Comparison of ENCODE assay signal across 19 cellular contexts in the genomic region with DNA sequence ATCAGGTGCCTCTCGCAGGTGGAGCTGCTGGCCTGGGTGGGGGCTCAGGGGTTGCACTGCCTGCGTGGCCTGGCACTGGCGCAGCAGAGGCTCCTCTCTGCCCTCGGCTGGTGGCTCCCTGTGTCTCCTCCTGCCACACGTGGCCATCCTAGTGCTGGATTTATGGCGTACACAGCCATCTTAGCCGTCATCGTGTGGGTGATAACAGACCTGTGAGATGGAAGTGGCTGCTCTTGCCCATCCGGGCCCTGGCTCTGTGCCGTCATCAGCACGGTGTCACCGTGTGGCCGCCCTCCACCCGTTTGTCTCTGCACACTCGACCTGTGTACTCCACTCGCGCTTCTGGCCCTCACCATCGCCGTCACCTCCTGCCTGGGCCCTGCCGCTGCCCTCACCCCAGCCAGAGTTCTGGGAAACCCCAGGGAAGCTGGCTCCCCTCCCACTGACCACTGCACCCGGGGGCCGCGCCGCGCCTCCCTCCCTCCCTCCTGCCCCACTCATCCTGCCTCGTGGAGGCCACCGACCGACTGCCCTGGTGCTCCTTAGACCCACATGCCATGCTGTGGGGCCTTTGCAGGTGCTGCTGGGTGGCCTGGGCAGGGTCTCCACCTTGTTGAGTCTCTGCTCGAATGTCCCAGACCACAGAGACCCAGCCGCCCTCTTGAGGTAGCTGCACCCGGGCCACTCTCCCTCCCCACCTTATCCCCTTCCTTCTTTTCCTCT. TPM values are rescaled to one million over a fixed set of nuclear protein-coding genes. Genes with fewer than 3 reads are reported as not detected.
DNase-seq lines count a peak whose midpoint lies in the region; ATAC-seq and TF ChIP-seq lines count a peak whose summit lies in the region.
"Had no signal": no experiment of that assay in that cellular context is flagged by ENCODE, and none has a peak within 500 bp of the region (broad histone marks: within the 10 kb centered on the region; RNA-seq: fewer than 3 reads in every experiment).

No MANE protein-coding gene starts in this region.

- H3K4me2 ChIP-seq in osteoblast (ENCODE audit: insufficient read depth, low read length) = no peak overlapping the region
- H3K4me2 ChIP-seq: KMS-11 had no signal

- H3K4me1 Mint-ChIP-seq in stimulated activated naive CD8-positive, alpha-beta T cell treated with anti-CD3 and anti-CD28 coated beads, Interleukin-15, amount 100 ng/mL, for 72 hours = peaks cover 7% of the 10 kb centered on the region
- H3K4me1 Mint-ChIP-seq in endothelial cell (ENCODE audit: unreplicated experiment) = peaks cover 7% of the 10 kb centered on the region
- H3K4me1 Mint-ChIP-seq: CD4-positive, CD25-positive, alpha-beta regulatory T cell had no signal

- H3K27ac Mint-ChIP-seq in stimulated activated naive CD8-positive, alpha-beta T cell treated with anti-CD3 and anti-CD28 coated beads, Interleukin-15, amount 100 ng/mL, for 72 hours = no peak overlapping the region
- H3K27ac Mint-ChIP-seq in endothelial cell (ENCODE audit: unreplicated experiment) = peak overlapping the region; percentile 61
- H3K27ac Mint-ChIP-seq: CD4-positive, CD25-positive, alpha-beta regulatory T cell had no signal

- peaks cover 11% of the 10 kb centered on the region for H3K27me3 ChIP-seq in osteoblast (ENCODE audit: insufficient read depth, low read length)
- H3K27me3 ChIP-seq: Peyer's patch had no signal

- peaks cover 29% of the 10 kb centered on the region for H3K4me1 ChIP-seq in osteoblast (ENCODE audit: insufficient read depth, low read length)
- H3K4me1 ChIP-seq: Peyer's patch had no signal

- H4K20me1 ChIP-seq in osteoblast (ENCODE audit: insufficient read depth, low read length) = no peaks in the 10 kb centered on the region

- DNase-seq in stimulated activated naive CD8-positive, alpha-beta T cell treated with anti-CD3 and anti-CD28 coated beads, Interleukin-15, amount 100 ng/mL, for 72 hours = no peak
- no peak for DNase-seq in stimulated activated naive CD8-positive, alpha-beta T cell treated with anti-CD3 and anti-CD28 coated beads, Interleukin-15, Interleukin-2, amounts not matched to agents 100 U/mL and 50 U/mL, for 24 hours
- no peak for DNase-seq in endothelial cell (ENCODE audit: low spot score)
- DNase-seq in osteoblast (ENCODE audit: insufficient read length, low spot score, missing footprints) = peak; percentile 73
- no peak for DNase-seq in LoVo (ENCODE audit: low spot score)
- DNase-seq: CD4-positive, CD25-positive, alpha-beta regulatory T cell; DMS79; GM23248; MV-4-11; NCI-H1105 treated with DMSO at 0.1 percent for 48 hours; NCI-H2029 treated with DMSO at 0.1 percent for 48 hours; NCI-H226; NCI-H524; NCI-H82 had no signal

- H3K36me3 ChIP-seq in osteoblast (ENCODE audit: insufficient read depth, low read length) = no peaks in the 10 kb centered on the region
- H3K36me3 ChIP-seq: Peyer's patch had no signal

- peaks cover 56% of the 10 kb centered on the region for H3K36me3 Mint-ChIP-seq in endothelial cell (ENCODE audit: low read depth, unreplicated experiment)
- H3K36me3 Mint-ChIP-seq: CD4-positive, CD25-positive, alpha-beta regulatory T cell had no signal

- TF ChIP-seq CTCF in endothelial cell (IDR thresholded peaks at IDR 0.05; ENCODE audit: unreplicated experiment) (no peak), osteoblast (IDR thresholded peaks at IDR 0.05; ENCODE audit: extremely low read depth, low read depth, low read length) (no peak)

- no peak overlapping the region for H3K27ac ChIP-seq in osteoblast (ENCODE audit: low read depth, low read length)
- H3K27ac ChIP-seq: GM23248, KMS-11, Peyer's patch had no signal

- H3K4me3 ChIP-seq in osteoblast (ENCODE audit: insufficient read depth, low read length) = no peak overlapping the region
- H3K4me3 ChIP-seq: GM23248, Peyer's patch had no signal

- no peaks in the 10 kb centered on the region for H3K9me3 Mint-ChIP-seq in stimulated activated naive CD8-positive, alpha-beta T cell treated with anti-CD3 and anti-CD28 coated beads, Interleukin-15, amount 100 ng/mL, for 72 hours
- H3K9me3 Mint-ChIP-seq in endothelial cell (ENCODE audit: unreplicated experiment) = no peaks in the 10 kb centered on the region

- no peaks in the 10 kb centered on the region for H3K79me2 ChIP-seq in osteoblast (ENCODE audit: insufficient read depth, low read length)

- H3K9me3 ChIP-seq in osteoblast (ENCODE audit: low read depth, low read length) = no peaks in the 10 kb centered on the region
- H3K9me3 ChIP-seq: Peyer's patch had no signal

- ATAC-seq in stimulated activated naive CD8-positive, alpha-beta T cell treated with anti-CD3 and anti-CD28 coated beads, Interleukin-15, amount 100 ng/mL, for 72 hours = peak; percentile 27
- no peak for ATAC-seq in stimulated activated naive CD8-positive, alpha-beta T cell treated with anti-CD3 and anti-CD28 coated beads, Interleukin-15, Interleukin-2, amounts not matched to agents 100 U/mL and 50 U/mL, for 24 hours
- no peak for ATAC-seq in GM21515 (IDR thresholded peaks at IDR 0.05; ENCODE audit: unreplicated experiment)
- ATAC-seq in GM21390 (IDR thresholded peaks at IDR 0.05; ENCODE audit: unreplicated experiment) = no peak
- ATAC-seq: HCT116 had no signal

- no peak overlapping the region for H2AFZ ChIP-seq in osteoblast (ENCODE audit: low read length)
- H2AFZ ChIP-seq: GM23248 had no signal

- H3K27me3 Mint-ChIP-seq in stimulated activated naive CD8-positive, alpha-beta T cell treated with anti-CD3 and anti-CD28 coated beads, Interleukin-15, amount 100 ng/mL, for 72 hours = peaks cover 17% of the 10 kb centered on the region
- peaks cover 13% of the 10 kb centered on the region for H3K27me3 Mint-ChIP-seq in endothelial cell (ENCODE audit: unreplicated experiment)

- H3K4me3 Mint-ChIP-seq in stimulated activated naive CD8-positive, alpha-beta T cell treated with anti-CD3 and anti-CD28 coated beads, Interleukin-15, amount 100 ng/mL, for 72 hours = no peak overlapping the region
- H3K4me3 Mint-ChIP-seq in endothelial cell (ENCODE audit: unreplicated experiment) = no peak overlapping the region
- H3K4me3 Mint-ChIP-seq: CD4-positive, CD25-positive, alpha-beta regulatory T cell had no signal

RNA-seq across cellular contexts. Expression of gene TMEM255B, which starts 29.5 kb away (rescaled TPM):
- total RNA-seq in endothelial cell (ENCODE audit: unreplicated experiment) (321 TPM), osteoblast (1.8 and 2.9 TPM in 2 replicates)
- total RNA-seq: GM23248 had no signal

Comparison
In these comparisons a context has a peak if more than half of its experiments do, and no peak if none do; other contexts are left out.
1. RNA of gene TMEM255B, which starts 29.5 kb away (total RNA-seq): 321 TPM in endothelial cell (single experiment); 1.8 to 2.9 TPM in osteoblast; every median in the first group is over 10 times any median in the second.